In genomic region chr4:41879552-41879951, GRCh38 we compare ENCODE assay signal across 14 cellular contexts. TPM values are rescaled to one million over a fixed set of nuclear protein-coding genes. Genes with fewer than 3 reads are reported as not detected.
A peak's percentile ranks its signal among the peaks of the same experiment; 100 is the strongest.
DNase-seq lines count a peak whose midpoint lies in the region; ATAC-seq and TF ChIP-seq lines count a peak whose summit lies in the region.
"Had no signal": no experiment of that assay in that cellular context is flagged by ENCODE, and none has a peak within 500 bp of the region (broad histone marks: within the 10 kb centered on the region; RNA-seq: fewer than 3 reads in every experiment).

No MANE protein-coding gene starts in this region.

- CTCF ChIA-PET in SK-N-SH (lab: Yijun Ruan, JAX), result interaction anchor here (0.9 to 12.6 kb wide), 9 partner anchors 9 to 189 kb away, joined by 3 to 188 read pairs (median 9); partner anchors contain the start of gene PHOX2B

- H3K4me3 ChIP-seq in SK-N-SH (ENCODE audit: low read depth in 2 of 2, low read length in 1 of 2) (peak overlapping the region in 1 of 2 experiments; percentile 58; a peak in 2 of 4 replicates), GM23338 (peak overlapping the region; percentile 51), hepatocyte (no peak overlapping the region), neural progenitor cell (no peak overlapping the region), heart left ventricle (no peak overlapping the region), MG63 (no peak overlapping the region)
- H3K4me3 ChIP-seq: HAP-1 had no signal

- H3K4me3 Mint-ChIP-seq in GM23338 (peak overlapping the region; percentile 63; the same call in 2 of the 3 replicates), neural progenitor cell (peak overlapping the region; percentile 43)

- no peaks in the 10 kb centered on the region for H3K9me3 ChIP-seq in SK-N-SH
- H3K9me3 ChIP-seq in hepatocyte (ENCODE audit: low read depth), result no peaks in the 10 kb centered on the region
- no peaks in the 10 kb centered on the region for H3K9me3 ChIP-seq in neural progenitor cell (ENCODE audit: low read depth)
- no peaks in the 10 kb centered on the region for H3K9me3 ChIP-seq in heart left ventricle
- no peaks in the 10 kb centered on the region for H3K9me3 ChIP-seq in MG63
- H3K9me3 ChIP-seq: HAP-1 had no signal

- H3K9ac ChIP-seq in SK-N-SH (no peak overlapping the region), neural progenitor cell (no peak overlapping the region)

- no peaks in the 10 kb centered on the region for H3K79me2 ChIP-seq in SK-N-SH (ENCODE audit: insufficient read depth)
- no peaks in the 10 kb centered on the region for H3K79me2 ChIP-seq in GM23338 (replicated peaks; ENCODE audit: insufficient read depth)
- H3K79me2 ChIP-seq in hepatocyte, result no peaks in the 10 kb centered on the region
- H3K79me2 ChIP-seq in neural progenitor cell (ENCODE audit: low read depth), result no peaks in the 10 kb centered on the region

- H3K36me3 ChIP-seq in SK-N-SH (replicated peaks in 1 of 2; ENCODE audit: control insufficient read depth in 1 of 2, insufficient read depth in 2 of 2, low read length in 1 of 2), result no peaks in the 10 kb centered on the region
- H3K36me3 ChIP-seq in GM23338 (ENCODE audit: insufficient read depth), result no peaks in the 10 kb centered on the region
- no peaks in the 10 kb centered on the region for H3K36me3 ChIP-seq in hepatocyte (replicated peaks; ENCODE audit: insufficient read depth, low read depth)
- no peaks in the 10 kb centered on the region for H3K36me3 ChIP-seq in neural progenitor cell
- no peaks in the 10 kb centered on the region for H3K36me3 ChIP-seq in heart left ventricle
- H3K36me3 ChIP-seq in MG63, result no peaks in the 10 kb centered on the region
- H3K36me3 ChIP-seq: HAP-1 had no signal

- H3K9me2 ChIP-seq in SK-N-SH (no peaks in the 10 kb centered on the region), GM23338 (ENCODE audit: insufficient read depth) (no peaks in the 10 kb centered on the region), hepatocyte (replicated peaks; ENCODE audit: insufficient read depth) (no peaks in the 10 kb centered on the region)

- TF ChIP-seq RAD21 in SK-N-SH (IDR thresholded peaks at IDR 0.05; ENCODE audit: low read length), result no peak

- no peak for TF ChIP-seq EP300 in SK-N-SH (IDR thresholded peaks at IDR 0.05; ENCODE audit: borderline replicate concordance in 1 of 2, low read depth in 1 of 2, low read length in 1 of 2)

- peaks cover 42% of the 10 kb centered on the region for H3K4me1 Mint-ChIP-seq in GM23338
- peaks cover 25% of the 10 kb centered on the region for H3K4me1 Mint-ChIP-seq in neural progenitor cell

- H3F3A ChIP-seq in SK-N-SH (replicated peaks; ENCODE audit: insufficient read depth) (no peaks in the 10 kb centered on the region), GM23338 (replicated peaks; ENCODE audit: low read depth) (peaks cover 18% of the 10 kb centered on the region), neural progenitor cell (ENCODE audit: low read depth) (peaks cover 28% of the 10 kb centered on the region)

- WGBS in SK-N-SH (ENCODE audit: low lambda C conversion rate), result 31% methylated on average over 8 of the region's 12 CpGs
- WGBS in hepatocyte (ENCODE audit: low lambda C conversion rate, missing lambda C conversion rate), result 23% methylated on average over 12 of the region's 12 CpGs
- WGBS in heart left ventricle, 4 donors, result 6 to 14% (median 12%) methylated on average over 12 of the region's 12 CpGs

- H3K4me2 ChIP-seq in SK-N-SH, result no peak overlapping the region
- peak overlapping the region; percentile 81 for H3K4me2 ChIP-seq in GM23338
- H3K4me2 ChIP-seq in hepatocyte, result no peak overlapping the region
- no peak overlapping the region for H3K4me2 ChIP-seq in neural progenitor cell

- no peak for TF ChIP-seq POLR2A in heart left ventricle (IDR thresholded peaks at IDR 0.05)

- H3K27ac ChIP-seq in SK-N-SH (ENCODE audit: low read depth in 2 of 2, low read length in 1 of 2), result peak overlapping the region in 1 of 2 experiments; percentile 99; a peak in 2 of 4 replicates
- H3K27ac ChIP-seq in GM23338 (ENCODE audit: low read depth), result no peak overlapping the region
- no peak overlapping the region for H3K27ac ChIP-seq in hepatocyte
- H3K27ac ChIP-seq in neural progenitor cell, result no peak overlapping the region
- no peak overlapping the region for H3K27ac ChIP-seq in heart left ventricle
- H3K27ac ChIP-seq in foreskin keratinocyte, result no peak overlapping the region

- ATAC-seq in SK-N-SH treated with all-trans-retinoic acid at 6 μM for 48 hours, result no peak
- no peak for ATAC-seq in GM23338
- no peak for ATAC-seq in heart left ventricle
- no peak for ATAC-seq in foreskin keratinocyte

- peak; percentile 38 for DNase-seq in SK-N-SH
- DNase-seq in GM23338 (ENCODE audit: low spot score), result no peak
- DNase-seq in hepatocyte (ENCODE audit: low spot score), result no peak
- no peak for DNase-seq in neural progenitor cell (ENCODE audit: low spot score)
- DNase-seq in heart left ventricle, result no peak
- DNase-seq in foreskin keratinocyte, result no peak
- no peak for DNase-seq in MG63
- DNase-seq: 8988T; C1 segment of cervical spinal cord; CD4-positive, alpha-beta memory T cell; DMS79; GOT3 had no signal

- intact Hi-C loops in heart left ventricle (cut with DNase I), result loop anchor here in 1 of 10 donors (5.0 kb wide), 1 partner anchor 602 kb away; no protein-coding TSS in a partner anchor

- H3K27ac Mint-ChIP-seq in GM23338, result no peak overlapping the region
- H3K27ac Mint-ChIP-seq in neural progenitor cell, result no peak overlapping the region
- H3K27ac Mint-ChIP-seq: CD4-positive, alpha-beta memory T cell had no signal

- TF ChIP-seq CTCF in SK-N-SH (IDR thresholded peaks at IDR 0.05), result no peak
- TF ChIP-seq CTCF in GM23338 (conservative IDR thresholded peaks at IDR 0.05; ENCODE audit: low read depth in 2 of 2), result no peak
- no peak for TF ChIP-seq CTCF in hepatocyte (IDR thresholded peaks at IDR 0.05; ENCODE audit: poor library complexity)
- TF ChIP-seq CTCF in neural progenitor cell (IDR thresholded peaks at IDR 0.05), result no peak
- TF ChIP-seq CTCF in heart left ventricle (IDR thresholded peaks at IDR 0.05), result no peak
- TF ChIP-seq CTCF in foreskin keratinocyte (conservative IDR thresholded peaks at IDR 0.05), result no peak

- no peaks in the 10 kb centered on the region; the same call in 2 of the 3 replicates for H3K9me3 Mint-ChIP-seq in GM23338
- H3K9me3 Mint-ChIP-seq in neural progenitor cell, result peaks cover 2% of the 10 kb centered on the region

- H3K36me3 Mint-ChIP-seq in GM23338 (ENCODE audit: low read depth) (no peaks in the 10 kb centered on the region), neural progenitor cell (peaks cover 2% of the 10 kb centered on the region)
- H3K36me3 Mint-ChIP-seq: CD4-positive, alpha-beta memory T cell had no signal

- H2AFZ ChIP-seq in SK-N-SH (ENCODE audit: low read depth), result no peak overlapping the region
- no peak overlapping the region for H2AFZ ChIP-seq in GM23338
- H2AFZ ChIP-seq in hepatocyte, result peak overlapping the region; percentile 35
- no peak overlapping the region for H2AFZ ChIP-seq in neural progenitor cell (replicated peaks)

- H3K27me3 ChIP-seq in SK-N-SH (ENCODE audit: insufficient read depth) (peaks cover 46% of the 10 kb centered on the region), GM23338 (ENCODE audit: insufficient read depth) (peaks cover 100% of the 10 kb centered on the region), hepatocyte (peaks cover 96% of the 10 kb centered on the region), neural progenitor cell (peaks cover 100% of the 10 kb centered on the region), heart left ventricle (peaks cover 38 to 93% (median 82%) of the 10 kb centered on the region in 9 donors), foreskin keratinocyte (peaks cover 100% of the 10 kb centered on the region), MG63 (peaks cover 5% of the 10 kb centered on the region; the same call in 1 of the 2 replicates)

- POLR2A ChIA-PET in SK-N-SH (lab: Yijun Ruan, JAX), result interaction anchor here (0.6 to 16.3 kb wide), 7 partner anchors 17 to 623 kb away, joined by 3 to 524 read pairs (median 19); partner anchors contain the start of genes PHOX2B, TMEM33 and UCHL1

- H3K27me3 Mint-ChIP-seq in GM23338 (ENCODE audit: insufficient read depth, low read depth, poor library complexity), result peaks cover 93% of the 10 kb centered on the region
- H3K27me3 Mint-ChIP-seq in neural progenitor cell (ENCODE audit: insufficient read depth, low read depth), result peaks cover 84% of the 10 kb centered on the region

- peaks cover 0 to 50% of the 10 kb centered on the region in 2 experiments; a peak in 3 of 4 replicates for H3K4me1 ChIP-seq in SK-N-SH (ENCODE audit: control insufficient read depth in 1 of 2, insufficient read depth in 2 of 2, low read depth in 1 of 2, low read length in 1 of 2)
- H3K4me1 ChIP-seq in GM23338 (ENCODE audit: insufficient read depth), result peaks cover 56% of the 10 kb centered on the region
- H3K4me1 ChIP-seq in hepatocyte (ENCODE audit: insufficient read depth), result peaks cover 14% of the 10 kb centered on the region
- peaks cover 47% of the 10 kb centered on the region for H3K4me1 ChIP-seq in neural progenitor cell
- peaks cover 4 to 35% (median 22%) of the 10 kb centered on the region in 12 donors for H3K4me1 ChIP-seq in heart left ventricle
- H3K4me1 ChIP-seq in foreskin keratinocyte, result no peaks in the 10 kb centered on the region

- H4K20me1 ChIP-seq in SK-N-SH (ENCODE audit: insufficient read depth) (no peaks in the 10 kb centered on the region), GM23338 (replicated peaks; ENCODE audit: insufficient read depth) (peaks cover 26% of the 10 kb centered on the region), hepatocyte (ENCODE audit: insufficient read depth, poor library complexity, severe bottlenecking) (no peaks in the 10 kb centered on the region), neural progenitor cell (ENCODE audit: low read depth) (peaks cover 69% of the 10 kb centered on the region)

TF ChIP-seq in SK-N-SH, 30 proteins besides CTCF, POLR2A, EP300 and RAD21 (continues in another document):
- TF ChIP-seq RCOR1 (IDR thresholded peaks at IDR 0.05; ENCODE audit: low read length), result no peak
- no peak for TF ChIP-seq TCF12 (IDR thresholded peaks at IDR 0.05)

TF ChIP-seq in SK-N-SH treated with all-trans-retinoic acid at 6 μM for 48 hours, 23 proteins besides CTCF, POLR2A, EP300 and RAD21 (continues in another document):
- TF ChIP-seq SNAI2 (CRISPR knock-in tag; IDR thresholded peaks at IDR 0.05) (no peak), ZFP30 (CRISPR knock-in tag; IDR thresholded peaks at IDR 0.05) (no peak)

RNA-seq across cellular contexts. Expression of gene TMEM33, which starts 55.7 kb away (rescaled TPM):
- 31.2 and 43.2 TPM in 2 replicates for polyA plus RNA-seq in SK-N-SH (2012; rRNA removed)
- 32.0 and 35.2 TPM in 2 replicates for polyA plus RNA-seq in SK-N-SH (2012; cell fraction: cytosol; rRNA removed)
- polyA plus RNA-seq in SK-N-SH (2012; cell fraction: nucleus; rRNA removed), result 24.7 and 28.2 TPM in 2 replicates
- 117 and 146 TPM in 2 replicates for total RNA-seq in GM23338 (2014; rRNA removed; shearing (Covaris generic))
- polyA plus RNA-seq in GM23338 (2016; fragmentation: Nextera tagmentation; extraction: Ambion mirVana), result 43.5 and 46.2 TPM in 2 replicates
- total RNA-seq in hepatocyte, result 77.6 and 83.9 TPM in 2 replicates
- 27.8 and 38.3 TPM in 2 replicates for polyA plus RNA-seq in hepatocyte
- 57.4 and 71.9 TPM in 2 replicates for total RNA-seq in neural progenitor cell (ENCODE audit: low replicate concordance)
- total RNA-seq in heart left ventricle, result 10 to 100 TPM; 22.6 to 41.5 (median 27.8) TPM
- 10 to 100 TPM in 1 of 2 donors, 1 to 10 TPM in 1; 5.4 to 18.4 TPM for polyA plus RNA-seq in heart left ventricle
- 70.3 and 78.4 TPM in 2 replicates for total RNA-seq in foreskin keratinocyte
- 35.6 and 36.2 TPM in 2 replicates for polyA plus RNA-seq in foreskin keratinocyte
- total RNA-seq in MG63 (2014; rRNA removed; shearing (Covaris generic); ENCODE audit: low replicate concordance), result 28.1 and 37.9 TPM in 2 replicates
